ENCODE assay signal across 26 cellular contexts in the genomic region with DNA sequence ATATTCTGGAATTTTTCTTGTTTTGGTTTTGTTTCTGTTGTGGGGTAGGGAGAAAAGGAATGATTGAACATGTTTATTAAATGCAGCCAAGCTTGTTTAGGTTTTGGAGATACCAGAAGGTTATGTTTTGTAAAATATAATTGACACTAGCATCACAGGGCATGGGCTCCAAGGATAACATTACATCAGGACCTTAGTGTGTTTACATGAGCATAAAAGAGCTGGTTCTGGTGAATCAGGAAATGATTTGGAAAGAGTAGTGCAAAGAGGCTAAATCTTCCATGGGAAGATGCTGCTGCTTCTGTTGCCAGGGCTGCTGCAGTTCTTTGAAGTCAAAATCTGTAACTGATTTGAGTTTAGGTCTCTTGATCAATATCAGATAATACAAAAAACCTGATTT.
"Had no signal": no experiment of that assay in that cellular context is flagged by ENCODE, and none has a peak within 500 bp of the region (broad histone marks: within the 10 kb centered on the region; RNA-seq: fewer than 3 reads in every experiment).

No MANE protein-coding gene starts in this region.

- H3K27ac ChIP-seq: epithelial cell of prostate, esophagus muscularis mucosa, gastroesophageal sphincter, left ventricle myocardium inferior, lower lobe of right lung, ovary, spleen, thoracic aorta, transverse colon had no signal

- H3K4me1 Mint-ChIP-seq: immature natural killer cell; memory B cell; stimulated activated naive B cell treated with anti-CD40 and anti-IgM and Interleukin-4, amounts not matched to agents 10 μg/mL and 1 μg/mL and 100 μg/mL, for 72 hours; stimulated activated naive CD8-positive, alpha-beta T cell treated with anti-CD3 and anti-CD28 coated beads, Interleukin-15, amount 100 ng/mL, for 72 hours had no signal

- H3K27ac Mint-ChIP-seq: dendritic cell treated with granulocyte-macrophage colony-stimulating factor and Interleukin-4, amounts not matched to agents 40 ng/mL and 50 ng/mL, for 4 days; effector memory CD8-positive, alpha-beta T cell; immature natural killer cell; memory B cell; natural killer cell treated with Interleukin-12 subunit alpha and Interleukin-12 subunit beta and Interleukin-15 and Interleukin-18, amount 100 ng/mL, for 72 hours; progenitor cell of endocrine pancreas; stimulated activated naive B cell treated with anti-CD40 and anti-IgM and Interleukin-4, amounts not matched to agents 10 μg/mL and 1 μg/mL and 100 μg/mL, for 72 hours; stimulated activated naive CD8-positive, alpha-beta T cell treated with anti-CD3 and anti-CD28 coated beads, Interleukin-15, amount 100 ng/mL, for 72 hours had no signal

- H3K4me1 ChIP-seq: left ventricle myocardium inferior, lower lobe of right lung, spleen, transverse colon had no signal

- H3K9me3 Mint-ChIP-seq: dendritic cell treated with granulocyte-macrophage colony-stimulating factor and Interleukin-4, amounts not matched to agents 40 ng/mL and 50 ng/mL, for 4 days; effector memory CD8-positive, alpha-beta T cell; memory B cell; natural killer cell treated with Interleukin-12 subunit alpha and Interleukin-12 subunit beta and Interleukin-15 and Interleukin-18, amount 100 ng/mL, for 72 hours; stimulated activated naive B cell treated with anti-CD40 and anti-IgM and Interleukin-4, amounts not matched to agents 10 μg/mL and 1 μg/mL and 100 μg/mL, for 72 hours; stimulated activated naive CD8-positive, alpha-beta T cell treated with anti-CD3 and anti-CD28 coated beads, Interleukin-15, amount 100 ng/mL, for 72 hours had no signal

- H3K9me3 ChIP-seq: esophagus muscularis mucosa, gastroesophageal sphincter, left ventricle myocardium inferior, lower lobe of right lung, ovary, spleen, thoracic aorta, transverse colon had no signal

- FAIRE-seq: colon, keratinocyte had no signal

- H3K4me3 Mint-ChIP-seq: dendritic cell treated with granulocyte-macrophage colony-stimulating factor and Interleukin-4, amounts not matched to agents 40 ng/mL and 50 ng/mL, for 4 days; effector memory CD8-positive, alpha-beta T cell; immature natural killer cell; memory B cell; natural killer cell treated with Interleukin-12 subunit alpha and Interleukin-12 subunit beta and Interleukin-15 and Interleukin-18, amount 100 ng/mL, for 72 hours; stimulated activated naive B cell treated with anti-CD40 and anti-IgM and Interleukin-4, amounts not matched to agents 10 μg/mL and 1 μg/mL and 100 μg/mL, for 72 hours; stimulated activated naive CD8-positive, alpha-beta T cell treated with anti-CD3 and anti-CD28 coated beads, Interleukin-15, amount 100 ng/mL, for 72 hours had no signal

- H3K36me3 Mint-ChIP-seq: immature natural killer cell; memory B cell; natural killer cell treated with Interleukin-12 subunit alpha and Interleukin-12 subunit beta and Interleukin-15 and Interleukin-18, amount 100 ng/mL, for 72 hours; stimulated activated naive B cell treated with anti-CD40 and anti-IgM and Interleukin-4, amounts not matched to agents 10 μg/mL and 1 μg/mL and 100 μg/mL, for 72 hours had no signal

- H3K27me3 ChIP-seq: esophagus muscularis mucosa, gastroesophageal sphincter, ovary, spleen, transverse colon had no signal

- DNase-seq: cerebellar nuclear complex; effector memory CD8-positive, alpha-beta T cell; immature natural killer cell; left ventricle myocardium inferior; lower lobe of right lung; midbrain; ovary; right cardiac atrium; spleen; stimulated activated CD4-positive, alpha-beta T cell treated with anti-CD3 and anti-CD28 coated beads, Interleukin-15, amount 100 ng/mL, for 24 hours; stimulated activated CD4-positive, alpha-beta T cell treated with anti-CD3 and anti-CD28 coated beads, Interleukin-1b, Interleukin-23, amount 100 ng/mL, for 48 hours; stimulated activated CD4-positive, alpha-beta T cell treated with anti-CD3 and anti-CD28 coated beads, Interleukin-4, amount 100 ng/mL, for 4 hours; stimulated activated naive B cell treated with anti-CD40 and anti-IgM and Interleukin-4, amounts not matched to agents 10 μg/mL and 1 μg/mL and 100 μg/mL, for 72 hours; stimulated activated naive CD8-positive, alpha-beta T cell treated with anti-CD3 and anti-CD28 coated beads, Interleukin-15, amount 100 ng/mL, for 72 hours; substantia nigra; transverse colon had no signal

- ATAC-seq: effector memory CD8-positive, alpha-beta T cell; gastroesophageal sphincter; lower lobe of right lung; natural killer cell treated with Interleukin-12 subunit alpha and Interleukin-12 subunit beta and Interleukin-15 and Interleukin-18, amount 100 ng/mL, for 72 hours; right cardiac atrium; stimulated activated naive B cell treated with anti-CD40 and anti-IgM and Interleukin-4, amounts not matched to agents 10 μg/mL and 1 μg/mL and 100 μg/mL, for 72 hours; stimulated activated naive CD8-positive, alpha-beta T cell treated with anti-CD3 and anti-CD28 coated beads, Interleukin-15, amount 100 ng/mL, for 72 hours had no signal

- H3K4me3 ChIP-seq: esophagus muscularis mucosa, gastroesophageal sphincter, left ventricle myocardium inferior, lower lobe of right lung, ovary, spleen, thoracic aorta, transverse colon had no signal

- H3K36me3 ChIP-seq: left ventricle myocardium inferior, lower lobe of right lung, ovary, spleen, thoracic aorta, transverse colon had no signal

- H3K27me3 Mint-ChIP-seq: dendritic cell treated with granulocyte-macrophage colony-stimulating factor and Interleukin-4, amounts not matched to agents 40 ng/mL and 50 ng/mL, for 4 days; progenitor cell of endocrine pancreas had no signal
